9 cellular contexts compared by ENCODE assay signal in the genomic region with DNA sequence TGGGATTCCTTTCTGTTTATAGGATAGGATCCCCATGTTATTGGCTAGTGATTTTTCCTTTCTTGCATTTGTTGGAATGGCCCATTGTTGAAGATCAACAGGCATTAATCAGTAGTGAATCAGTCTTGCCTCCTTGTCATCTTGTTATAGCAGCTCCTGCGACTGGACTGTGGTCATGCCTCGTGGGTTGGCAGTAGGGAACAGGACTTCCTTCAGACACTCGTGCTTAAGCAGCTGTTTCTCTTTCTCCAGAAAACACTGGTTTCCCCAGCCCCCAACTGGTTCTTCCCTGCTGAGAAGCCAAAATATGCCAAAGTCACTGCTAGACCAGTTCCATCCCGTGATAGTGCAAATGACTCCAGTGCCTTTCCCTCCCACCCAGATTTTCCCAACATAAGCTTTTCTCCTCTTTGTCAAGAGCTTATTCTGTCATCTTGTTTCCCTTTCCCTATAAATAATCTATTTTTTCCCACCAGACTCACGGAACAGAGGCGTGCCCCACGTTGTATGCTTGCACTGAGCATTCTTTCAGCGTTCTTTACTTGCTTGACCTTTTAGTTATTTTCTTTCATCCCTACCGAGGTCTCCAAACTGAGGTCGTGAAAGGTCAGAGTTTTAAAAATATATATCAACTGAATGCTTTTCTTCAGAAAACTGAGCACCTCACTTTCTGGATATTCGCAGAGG.
DNase-seq lines count a peak whose midpoint lies in the region; ATAC-seq and TF ChIP-seq lines count a peak whose summit lies in the region.
"Had no signal": no experiment of that assay in that cellular context is flagged by ENCODE, and none has a peak within 500 bp of the region (broad histone marks: within the 10 kb centered on the region; RNA-seq: fewer than 3 reads in every experiment).

No MANE protein-coding gene starts in this region.

- no peaks in the 10 kb centered on the region for H3K9me3 Mint-ChIP-seq in stimulated activated effector memory CD8-positive, alpha-beta T cell treated with anti-CD3 and anti-CD28 coated beads, Interleukin-12 subunit alpha, Interleukin-12 subunit beta, amount 100 ng/mL, for 72 hours

- DNase-seq in GM04503 (ENCODE audit: low read depth) (peak; percentile 83), amniotic epithelial cell (ENCODE audit: low read depth) (peak; percentile 58), hepatocyte (ENCODE audit: low spot score) (no peak)
- DNase-seq in stimulated activated effector memory CD8-positive, alpha-beta T cell treated with anti-CD3 and anti-CD28 coated beads, Interleukin-12 subunit alpha, Interleukin-12 subunit beta, amount 100 ng/mL, for 72 hours (ENCODE audit: low spot score in 2 of 2): no peak
- DNase-seq: NCI-H1105 treated with DMSO at 0.1 percent for 48 hours had no signal

- H3K27ac Mint-ChIP-seq in stimulated activated effector memory CD8-positive, alpha-beta T cell treated with anti-CD3 and anti-CD28 coated beads, Interleukin-12 subunit alpha, Interleukin-12 subunit beta, amount 100 ng/mL, for 72 hours: no peak overlapping the region

- peak overlapping the region; percentile 85 for H3K27ac ChIP-seq in hepatocyte

- no peaks in the 10 kb centered on the region for H3K9me3 ChIP-seq in hepatocyte (ENCODE audit: low read depth)
- no peaks in the 10 kb centered on the region for H3K9me3 ChIP-seq in skeletal muscle satellite cell (replicated peaks; ENCODE audit: low read length)

- 50% methylated on average over 11 of the region's 11 CpGs for WGBS in hepatocyte (ENCODE audit: low lambda C conversion rate, missing lambda C conversion rate)

- H3K27me3 ChIP-seq in hepatocyte (no peaks in the 10 kb centered on the region), skeletal muscle satellite cell (ENCODE audit: control insufficient read depth, insufficient read depth, low read length) (no peaks in the 10 kb centered on the region)

- no peak overlapping the region for H3K4me3 Mint-ChIP-seq in stimulated activated effector memory CD8-positive, alpha-beta T cell treated with anti-CD3 and anti-CD28 coated beads, Interleukin-12 subunit alpha, Interleukin-12 subunit beta, amount 100 ng/mL, for 72 hours

- H3K4me1 Mint-ChIP-seq in stimulated activated effector memory CD8-positive, alpha-beta T cell treated with anti-CD3 and anti-CD28 coated beads, Interleukin-12 subunit alpha, Interleukin-12 subunit beta, amount 100 ng/mL, for 72 hours: no peaks in the 10 kb centered on the region

- H3K4me1 ChIP-seq in hepatocyte (ENCODE audit: insufficient read depth) (peaks cover 31% of the 10 kb centered on the region), skeletal muscle satellite cell (ENCODE audit: control insufficient read depth, insufficient read depth, low read length) (peaks cover 57% of the 10 kb centered on the region)

- H3K4me2 ChIP-seq in hepatocyte (peak overlapping the region; percentile 52), skeletal muscle satellite cell (ENCODE audit: low read length) (peak overlapping the region; percentile 72)

- no peak overlapping the region for H2AFZ ChIP-seq in hepatocyte

- H3K36me3 ChIP-seq in hepatocyte (replicated peaks; ENCODE audit: insufficient read depth, low read depth) (no peaks in the 10 kb centered on the region), skeletal muscle satellite cell (ENCODE audit: insufficient read depth, low read length) (no peaks in the 10 kb centered on the region)

- H3K79me2 ChIP-seq in hepatocyte: peaks cover 25% of the 10 kb centered on the region

- H3K9me2 ChIP-seq in hepatocyte (replicated peaks; ENCODE audit: insufficient read depth): no peaks in the 10 kb centered on the region

- no peak for ATAC-seq in HG02884 (IDR thresholded peaks at IDR 0.05; ENCODE audit: unreplicated experiment)
- no peak for ATAC-seq in HG03175 (IDR thresholded peaks at IDR 0.05; ENCODE audit: unreplicated experiment)
- ATAC-seq in stimulated activated effector memory CD8-positive, alpha-beta T cell treated with anti-CD3 and anti-CD28 coated beads, Interleukin-12 subunit alpha, Interleukin-12 subunit beta, amount 100 ng/mL, for 72 hours: no peak
- no peak for ATAC-seq in GM21723 (IDR thresholded peaks at IDR 0.05; ENCODE audit: unreplicated experiment)

- no peak for TF ChIP-seq CTCF in hepatocyte (IDR thresholded peaks at IDR 0.05; ENCODE audit: poor library complexity)

- no peak overlapping the region for H3K4me3 ChIP-seq in hepatocyte
- H3K4me3 ChIP-seq in skeletal muscle satellite cell (ENCODE audit: low read length): peak overlapping the region; percentile 15

- H3K9ac ChIP-seq in skeletal muscle satellite cell (ENCODE audit: low read depth, low read length): peak overlapping the region; percentile 79

- no peaks in the 10 kb centered on the region for H3K36me3 Mint-ChIP-seq in stimulated activated effector memory CD8-positive, alpha-beta T cell treated with anti-CD3 and anti-CD28 coated beads, Interleukin-12 subunit alpha, Interleukin-12 subunit beta, amount 100 ng/mL, for 72 hours

- H4K20me1 ChIP-seq in hepatocyte (ENCODE audit: insufficient read depth, poor library complexity, severe bottlenecking): no peaks in the 10 kb centered on the region

Comparison
In these comparisons a context has a peak if more than half of its experiments do, and no peak if none do; other contexts are left out.
1. DNase-seq: peak in GM04503 (single experiment) and amniotic epithelial cell (single experiment); none in hepatocyte (single experiment) and stimulated activated effector memory CD8-positive, alpha-beta T cell treated with anti-CD3 and anti-CD28 coated beads, Interleukin-12 subunit alpha, Interleukin-12 subunit beta, amount 100 ng/mL, for 72 hours (0 of 2).